10 cellular contexts compared by ENCODE assay signal in the genomic region with DNA sequence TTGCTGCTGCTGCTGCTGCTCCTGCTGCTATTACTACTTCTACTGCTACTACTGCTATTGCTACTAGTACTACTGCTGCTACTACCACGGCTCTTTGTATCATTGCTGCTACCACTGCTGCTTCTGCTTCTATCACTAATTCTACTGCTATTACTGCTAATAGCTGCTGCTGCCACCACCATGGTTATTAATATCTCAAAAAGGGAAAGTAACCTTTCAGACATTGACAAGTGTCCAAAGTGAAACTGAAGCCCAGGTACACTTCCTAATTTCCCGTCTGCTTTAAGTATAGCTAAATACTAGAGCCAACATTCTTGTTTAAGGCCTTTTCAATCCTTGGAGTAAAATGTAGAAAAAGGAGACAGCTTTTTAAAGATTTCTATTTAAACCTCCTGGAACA. TPM values are rescaled to one million over a fixed set of nuclear protein-coding genes. Genes with fewer than 3 reads are reported as not detected.
DNase-seq lines count a peak whose midpoint lies in the region; ATAC-seq and TF ChIP-seq lines count a peak whose summit lies in the region.
"Had no signal": no experiment of that assay in that cellular context is flagged by ENCODE, and none has a peak within 500 bp of the region (broad histone marks: within the 10 kb centered on the region; RNA-seq: fewer than 3 reads in every experiment).

No MANE protein-coding gene starts in this region.

- H3K4me1 Mint-ChIP-seq in activated B cell treated with CpG ODN at 0.5 μM for 24 hours: peaks cover 27% of the 10 kb centered on the region
- peaks cover 5% of the 10 kb centered on the region for H3K4me1 Mint-ChIP-seq in activated T-cell treated with anti-CD3 and anti-CD28 coated beads, Interleukin-2, amount 50 U/mL, for 24 hours (ENCODE audit: low read depth)

- no peak for DNase-seq in activated B cell treated with CpG ODN at 0.5 μM for 24 hours
- DNase-seq in NCI-H2081 (lab: John Stamatoyannopoulos, UW): no peak
- DNase-seq in activated T-cell treated with anti-CD3 and anti-CD28 coated beads, Interleukin-2, amount 50 U/mL, for 24 hours: no peak
- DNase-seq in NCI-H82 treated with DMSO at 0.1 percent for 48 hours (lab: John Stamatoyannopoulos, UW; ENCODE audit: unreplicated experiment): no peak
- no peak for DNase-seq in HT-29 (ENCODE audit: low spot score)
- DNase-seq: NCI-H748 treated with DMSO at 0.1 percent for 48 hours, nucleus accumbens had no signal

- H3K36me3 Mint-ChIP-seq in activated B cell treated with CpG ODN at 0.5 μM for 24 hours (ENCODE audit: low read depth): no peaks in the 10 kb centered on the region
- H3K36me3 Mint-ChIP-seq in activated T-cell treated with anti-CD3 and anti-CD28 coated beads, Interleukin-2, amount 50 U/mL, for 24 hours (ENCODE audit: low read depth): no peaks in the 10 kb centered on the region

- H3K4me3 ChIP-seq in stomach smooth muscle (ENCODE audit: low read length in 2 of 2): peak overlapping the region; percentile 50 to 56

- peaks cover 2% of the 10 kb centered on the region for H3K27me3 Mint-ChIP-seq in activated B cell treated with CpG ODN at 0.5 μM for 24 hours
- no peaks in the 10 kb centered on the region for H3K27me3 Mint-ChIP-seq in activated T-cell treated with anti-CD3 and anti-CD28 coated beads, Interleukin-2, amount 50 U/mL, for 24 hours

- no peaks in the 10 kb centered on the region for H3K9me3 ChIP-seq in stomach smooth muscle (ENCODE audit: control insufficient read depth in 2 of 2, low read length in 2 of 2)

- no peaks in the 10 kb centered on the region for H3K27me3 ChIP-seq in stomach smooth muscle (ENCODE audit: control insufficient read depth in 1 of 2, insufficient read depth in 2 of 2, low read length in 2 of 2)

- H3K27ac Mint-ChIP-seq in activated B cell treated with CpG ODN at 0.5 μM for 24 hours: peak overlapping the region; percentile 14
- H3K27ac Mint-ChIP-seq in activated T-cell treated with anti-CD3 and anti-CD28 coated beads, Interleukin-2, amount 50 U/mL, for 24 hours: no peak overlapping the region

- H3K4me1 ChIP-seq in stomach smooth muscle (ENCODE audit: control insufficient read depth, insufficient read depth, low read length): peaks cover 22% of the 10 kb centered on the region

- ATAC-seq in GM19397 (IDR thresholded peaks at IDR 0.05; ENCODE audit: unreplicated experiment): peak; percentile 58
- ATAC-seq in HG02973 (IDR thresholded peaks at IDR 0.05; ENCODE audit: unreplicated experiment): peak; percentile 79
- no peak for ATAC-seq in activated B cell treated with CpG ODN at 0.5 μM for 24 hours (ENCODE audit: low read depth)

- no peaks in the 10 kb centered on the region for H3K36me3 ChIP-seq in stomach smooth muscle (ENCODE audit: control insufficient read depth in 2 of 2, insufficient read depth in 2 of 2, low read length in 2 of 2)

- POLR2A ChIA-PET in activated B cell treated with CpG ODN at 0.5 μM for 24 hours (lab: Charles Lee): no interaction called here

- intact Hi-C loops in activated B cell treated with CpG ODN at 0.5 μM for 24 hours (cut with micrococcal nuclease): loop anchor here (2.0 kb wide), 1 partner anchor 45 kb away; a partner anchor contains a TSS

- CTCF ChIA-PET in activated B cell treated with CpG ODN at 0.5 μM for 24 hours (lab: Charles Lee): no interaction called here

- H3K9me3 Mint-ChIP-seq in activated B cell treated with CpG ODN at 0.5 μM for 24 hours: no peaks in the 10 kb centered on the region
- no peaks in the 10 kb centered on the region for H3K9me3 Mint-ChIP-seq in activated T-cell treated with anti-CD3 and anti-CD28 coated beads, Interleukin-2, amount 50 U/mL, for 24 hours

- TF ChIP-seq CTCF in activated B cell treated with CpG ODN at 0.5 μM for 24 hours (IDR thresholded peaks at IDR 0.05): no peak

- H3K9ac ChIP-seq in stomach smooth muscle (ENCODE audit: low read length in 2 of 2): peak overlapping the region in 1 of 2 donors; percentile 32

- H3K4me3 Mint-ChIP-seq in activated B cell treated with CpG ODN at 0.5 μM for 24 hours: peak overlapping the region; percentile 7
- H3K4me3 Mint-ChIP-seq in activated T-cell treated with anti-CD3 and anti-CD28 coated beads, Interleukin-2, amount 50 U/mL, for 24 hours: no peak overlapping the region

- peak overlapping the region; percentile 43 for H3K27ac ChIP-seq in stomach smooth muscle (ENCODE audit: low read length)

RNA-seq across cellular contexts. Expression of a gene that starts 45.4 kb away (rescaled TPM):
- total RNA-seq in activated B cell treated with CpG ODN at 0.5 μM for 24 hours: 24.0 and 25.0 TPM in 2 replicates
- 14.2 and 25.2 TPM in 2 replicates for total RNA-seq in HT-29 (2014; rRNA removed; shearing (Covaris generic))
